In genomic region chr2:151297882-151298281, GRCh38 we compare ENCODE assay signal across 1 cellular context.
TF ChIP-seq lines count a peak whose summit lies in the region.

No MANE protein-coding gene starts in this region.

TF ChIP-seq in GM12878, 131 proteins besides CTCF, POLR2A, EP300 and RAD21 (continued from another document and continues in another):
- TF ChIP-seq RAD51 (IDR thresholded peaks at IDR 0.05): no peak
- no peak for TF ChIP-seq RUNX3 (IDR thresholded peaks at IDR 0.05; ENCODE audit: low read length)
- no peak for TF ChIP-seq NR2C2 (IDR thresholded peaks at IDR 0.05; ENCODE audit: borderline replicate concordance, control insufficient read depth, insufficient read length, low read depth)
- no peak for TF ChIP-seq SKIL (IDR thresholded peaks at IDR 0.05; ENCODE audit: low read depth, poor library complexity, severe bottlenecking)
- no peak for TF ChIP-seq NBN (IDR thresholded peaks at IDR 0.05)
- TF ChIP-seq ESRRA (IDR thresholded peaks at IDR 0.05; ENCODE audit: low read length): no peak
- no peak for TF ChIP-seq HDGF (IDR thresholded peaks at IDR 0.05)
- no peak for TF ChIP-seq CHD4 (IDR thresholded peaks at IDR 0.05)
- TF ChIP-seq MYC (IDR thresholded peaks at IDR 0.05; ENCODE audit: insufficient read depth, insufficient read length, insufficient replicate concordance, low read length, severe bottlenecking): no peak
- TF ChIP-seq RELB (IDR thresholded peaks at IDR 0.05; ENCODE audit: low read depth): peak; percentile 32; the same call in 1 of the 2 replicates
- TF ChIP-seq RFX5 (IDR thresholded peaks at IDR 0.05; ENCODE audit: low read depth, low read length): no peak
- TF ChIP-seq SMAD1 (IDR thresholded peaks at IDR 0.05; ENCODE audit: low read depth, partially characterized antibody): no peak
- no peak for TF ChIP-seq BMI1 (IDR thresholded peaks at IDR 0.05; ENCODE audit: borderline replicate concordance)
- TF ChIP-seq KDM1A (IDR thresholded peaks at IDR 0.05; ENCODE audit: borderline replicate concordance): no peak
- no peak for TF ChIP-seq PAX8 (IDR thresholded peaks at IDR 0.05)
- TF ChIP-seq MXI1 (IDR thresholded peaks at IDR 0.05; ENCODE audit: low read depth, low read length): no peak
- TF ChIP-seq ATF7 (IDR thresholded peaks at IDR 0.05; ENCODE audit: low read depth): peak; percentile 29; the same call in 1 of the 2 replicates
- no peak for TF ChIP-seq KAT2A (conservative IDR thresholded peaks at IDR 0.05; ENCODE audit: control insufficient read depth, low read depth, low read length)
- no peak for TF ChIP-seq ZBTB33 (IDR thresholded peaks at IDR 0.05)
- no peak for TF ChIP-seq BCL11A (IDR thresholded peaks at IDR 0.05; ENCODE audit: low read depth, low read length)
- no peak for TF ChIP-seq SMARCA5 (IDR thresholded peaks at IDR 0.05)
- TF ChIP-seq POLR2AphosphoS2 (IDR thresholded peaks at IDR 0.05; ENCODE audit: low read depth, low read length): no peak
- no peak for TF ChIP-seq REST (IDR thresholded peaks at IDR 0.05; ENCODE audit: low read depth, low read length)
- TF ChIP-seq CREM (IDR thresholded peaks at IDR 0.05; ENCODE audit: low read depth): no peak
- TF ChIP-seq PAX5 (IDR thresholded peaks at IDR 0.05; ENCODE audit: borderline replicate concordance, low read depth, low read length): no peak
- TF ChIP-seq EZH2 (IDR thresholded peaks at IDR 0.05; ENCODE audit: borderline replicate concordance, control insufficient read depth, low read depth, low read length): no peak
- no peak for TF ChIP-seq EED (IDR thresholded peaks at IDR 0.05; ENCODE audit: low read depth)
- no peak for TF ChIP-seq MTA3 (IDR thresholded peaks at IDR 0.05; ENCODE audit: borderline replicate concordance, low read length)
- TF ChIP-seq MYB (IDR thresholded peaks at IDR 0.05; ENCODE audit: borderline replicate concordance, low read depth, low read length): no peak
- TF ChIP-seq USF1 (IDR thresholded peaks at IDR 0.05; ENCODE audit: borderline replicate concordance, extremely low read length, insufficient read depth, low read depth, low read length): no peak
- no peak for TF ChIP-seq ZNF274 (IDR thresholded peaks at IDR 0.05; ENCODE audit: insufficient read depth, insufficient read length)
- no peak for TF ChIP-seq CHD2 (IDR thresholded peaks at IDR 0.05; ENCODE audit: borderline replicate concordance, low read depth, low read length)
- no peak for TF ChIP-seq NFXL1 (IDR thresholded peaks at IDR 0.05; ENCODE audit: borderline replicate concordance)
- TF ChIP-seq NR2F1 (conservative IDR thresholded peaks at IDR 0.05): no peak
- TF ChIP-seq TCF3 (IDR thresholded peaks at IDR 0.05; ENCODE audit: borderline replicate concordance, insufficient read depth, low read depth, low read length): no peak
- no peak for TF ChIP-seq NRF1 (conservative IDR thresholded peaks at IDR 0.05; ENCODE audit: low read depth, low read length)
- no peak for TF ChIP-seq MEF2B (IDR thresholded peaks at IDR 0.05; ENCODE audit: partially characterized antibody, poor library complexity, severe bottlenecking)
- peak; percentile 63; the same call in 1 of the 2 replicates for TF ChIP-seq IRF4 (IDR thresholded peaks at IDR 0.05; ENCODE audit: low read depth, low read length)
- TF ChIP-seq GABPA (IDR thresholded peaks at IDR 0.05; ENCODE audit: low read depth): no peak
- TF ChIP-seq CEBPB (IDR thresholded peaks at IDR 0.05; ENCODE audit: borderline replicate concordance in 1 of 2, low read depth in 2 of 2, low read length in 2 of 2): no peak
- no peak for TF ChIP-seq CUX1 (IDR thresholded peaks at IDR 0.05; ENCODE audit: insufficient replicate concordance, low read depth, low read length)
- no peak for TF ChIP-seq MEF2A (IDR thresholded peaks at IDR 0.05; ENCODE audit: insufficient read depth, low read depth, low read length)
- no peak for TF ChIP-seq NKRF (conservative IDR thresholded peaks at IDR 0.05)
- no peak for TF ChIP-seq ASH2L (IDR thresholded peaks at IDR 0.05; ENCODE audit: borderline replicate concordance, low read depth)
